6 cellular contexts compared by ENCODE assay signal in the genomic region with DNA sequence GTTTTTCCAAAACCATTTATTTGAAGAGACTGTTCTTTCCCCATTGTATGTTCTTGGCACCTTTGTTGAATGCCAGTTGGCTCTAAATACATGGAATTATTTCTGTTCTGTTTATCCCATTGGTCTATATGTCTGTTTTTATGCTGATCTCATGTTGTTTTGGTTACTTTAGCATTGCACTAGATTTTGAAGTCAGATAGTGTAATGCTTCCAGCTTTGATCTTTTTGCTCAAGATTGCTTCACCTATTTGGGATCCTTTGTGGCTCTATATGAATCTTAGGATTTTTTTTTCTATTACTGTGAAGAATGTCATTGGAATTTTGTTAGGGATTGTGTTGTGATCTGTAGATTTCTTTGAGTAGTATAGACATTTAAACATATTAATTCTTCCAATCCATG.
"Had no signal": no experiment of that assay in that cellular context is flagged by ENCODE, and none has a peak within 500 bp of the region (broad histone marks: within the 10 kb centered on the region; RNA-seq: fewer than 3 reads in every experiment).

No MANE protein-coding gene starts in this region.

- H3K27ac Mint-ChIP-seq: IgD-negative memory B cell had no signal

- FAIRE-seq: HTR-8/SVneo had no signal

- H3K27me3 Mint-ChIP-seq: IgD-negative memory B cell had no signal

- H3K27ac ChIP-seq: HL-60 had no signal

- DNase-seq: IMR-90, KBM-7, KG1 had no signal
